In genomic region chr10:44030132-44030531, GRCh38 we compare ENCODE assay signal across 8 cellular contexts.
DNase-seq lines count a peak whose midpoint lies in the region; ATAC-seq and TF ChIP-seq lines count a peak whose summit lies in the region.

No MANE protein-coding gene starts in this region.

- no peaks in the 10 kb centered on the region for H3K36me3 ChIP-seq in colonic mucosa

- H3K9ac ChIP-seq in colonic mucosa (ENCODE audit: low read depth in 2 of 2, low read length in 2 of 2) = no peak overlapping the region

- no peaks in the 10 kb centered on the region for H3K27me3 ChIP-seq in colonic mucosa

- no peaks in the 10 kb centered on the region for H3K4me1 ChIP-seq in colonic mucosa

- H3K9me3 ChIP-seq in colonic mucosa = no peaks in the 10 kb centered on the region

- peak; percentile 62 for DNase-seq in ELF-1 (ENCODE audit: low read depth, low spot score)
- DNase-seq in GM20000 (ENCODE audit: low spot score) = peak; percentile 34
- peak; percentile 3 for DNase-seq in colonic mucosa
- no peak for DNase-seq in hypothalamus (lab: John Stamatoyannopoulos, UW)
- DNase-seq in KG1 (lab: John Stamatoyannopoulos, UW) = no peak
- no peak for DNase-seq in NCI-H1092 (lab: John Stamatoyannopoulos, UW)

- H3K27ac ChIP-seq in colonic mucosa = no peak overlapping the region

- ATAC-seq in HG03575 (IDR thresholded peaks at IDR 0.05; ENCODE audit: extremely low read depth, insufficient number of reproducible peaks, low FRiP score, unreplicated experiment) (peak; percentile 62), HG03469 (IDR thresholded peaks at IDR 0.05; ENCODE audit: unreplicated experiment) (no peak)

- TF ChIP-seq CTCF in GM20000 (IDR thresholded peaks at IDR 0.05; ENCODE audit: extremely low read depth, missing control alignments) (no peak), colonic mucosa (IDR thresholded peaks at IDR 0.05) (no peak)

- no peak overlapping the region for H3K4me3 ChIP-seq in colonic mucosa

- intact Hi-C loops in colonic mucosa (cut with DNase I) = no loop called here

Comparison
In these comparisons a context has a peak if more than half of its experiments do, and no peak if none do; other contexts are left out.
1. DNase-seq: peak in ELF-1 (single experiment), GM20000 (single experiment) and colonic mucosa (single experiment); none in hypothalamus (0 of 51), KG1 (single experiment) and NCI-H1092 (single experiment).